In the genomic region with DNA sequence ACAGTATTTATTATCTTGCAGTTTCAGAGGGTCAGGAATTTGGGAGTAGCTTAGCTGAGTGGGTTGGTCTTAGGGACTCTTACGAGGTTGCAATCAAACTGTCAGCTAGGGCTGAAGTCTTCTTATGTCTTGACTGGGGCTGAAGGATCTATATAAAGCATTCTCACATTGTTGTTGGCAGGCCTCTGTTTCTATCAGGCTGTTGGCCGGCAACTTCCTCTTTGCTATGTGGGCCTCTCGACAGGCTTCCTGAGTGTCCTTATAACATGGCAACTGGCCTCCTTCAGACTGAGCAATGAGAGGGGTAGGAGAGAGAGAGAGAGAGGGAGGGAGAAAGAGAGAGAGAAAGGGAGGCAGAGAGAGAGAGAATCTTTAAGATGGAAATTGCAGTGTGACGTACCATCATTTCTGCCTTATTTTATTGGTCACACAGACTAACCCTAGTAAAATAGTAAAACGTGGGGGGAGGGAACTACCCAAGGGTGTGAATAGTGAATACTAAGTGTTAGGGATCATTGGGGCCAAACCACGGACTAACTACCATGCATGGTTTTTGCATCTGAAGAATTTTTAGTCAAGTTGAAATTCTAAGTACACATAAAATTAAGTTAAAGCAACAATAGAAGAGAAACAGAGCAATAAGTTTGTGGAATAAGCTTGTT, we compare ENCODE assay signal across 8 cellular contexts. TPM values are rescaled to one million over a fixed set of nuclear protein-coding genes. Genes with fewer than 3 reads are reported as not detected.
DNase-seq lines count a peak whose midpoint lies in the region; ATAC-seq and TF ChIP-seq lines count a peak whose summit lies in the region.

No MANE protein-coding gene starts in this region.

- no peaks in the 10 kb centered on the region for H3K9me3 ChIP-seq in esophagus muscularis mucosa
- no peaks in the 10 kb centered on the region for H3K9me3 ChIP-seq in sigmoid colon

- intact Hi-C loops in esophagus muscularis mucosa (cut with DNase I) (loop anchor here (5.0 kb wide), 1 partner anchor 183 kb away; a partner anchor contains a TSS), sigmoid colon (cut with DNase I) (no loop called here)

- DNase-seq in esophagus muscularis mucosa (ENCODE audit: extremely low spot score): no peak
- DNase-seq in sigmoid colon: peak; percentile 71
- DNase-seq in stimulated activated naive CD4-positive, alpha-beta T cell treated with Interleukin-2 at 50 U/mL for 16 hours (lab: John Stamatoyannopoulos, UW): no peak
- DNase-seq in type B pancreatic cell (ENCODE audit: extremely low spot score, unreplicated experiment): no peak
- DNase-seq in GM13976 (ENCODE audit: low spot score): no peak
- DNase-seq in middle frontal gyrus (ENCODE audit: extremely low spot score, low spot score): no peak

- H3K27me3 Mint-ChIP-seq in type B pancreatic cell: no peaks in the 10 kb centered on the region

- WGBS in esophagus muscularis mucosa: 31% methylated on average over 6 of the region's 6 CpGs
- 46 to 65% methylated on average over 6 of the region's 6 CpGs for whole genome bisulfite sequencing in sigmoid colon, 2 donors

- H3K4me1 Mint-ChIP-seq in type B pancreatic cell (ENCODE audit: unreplicated experiment): peaks cover 8% of the 10 kb centered on the region

- H3K27ac ChIP-seq in esophagus muscularis mucosa (replicated peaks in 1 of 4) (peak overlapping the region; percentile 63 to 74 (median 66)), sigmoid colon (peak overlapping the region; percentile 51 to 79 (median 76))

- in situ Hi-C loops in GM13976 (cut with MboI; ENCODE audit: low sequenced_read_pairs, unreplicated experiment): no loop called here

- no peaks in the 10 kb centered on the region for H3K36me3 Mint-ChIP-seq in type B pancreatic cell

- TF ChIP-seq EP300 in esophagus muscularis mucosa (IDR thresholded peaks at IDR 0.05) (no peak), sigmoid colon (IDR thresholded peaks at IDR 0.05) (no peak)

- H3K9me3 Mint-ChIP-seq in type B pancreatic cell: peaks cover 4% of the 10 kb centered on the region

- no peaks in the 10 kb centered on the region for H3K36me3 ChIP-seq in esophagus muscularis mucosa
- no peaks in the 10 kb centered on the region for H3K36me3 ChIP-seq in sigmoid colon

- H3K27me3 ChIP-seq in esophagus muscularis mucosa (no peaks in the 10 kb centered on the region), sigmoid colon (no peaks in the 10 kb centered on the region)

- ATAC-seq in GM19395 (IDR thresholded peaks at IDR 0.05; ENCODE audit: unreplicated experiment): peak; percentile 93
- ATAC-seq in HG03460 (IDR thresholded peaks at IDR 0.05; ENCODE audit: unreplicated experiment): peak; percentile 88

- TF ChIP-seq POLR2A in esophagus muscularis mucosa (IDR thresholded peaks at IDR 0.05; ENCODE audit: low read depth): no peak
- no peak for TF ChIP-seq POLR2A in sigmoid colon (IDR thresholded peaks at IDR 0.05)

- peak overlapping the region in 2 of 4 donors; percentile 1 to 35 for H3K4me3 ChIP-seq in esophagus muscularis mucosa
- H3K4me3 ChIP-seq in sigmoid colon: no peak overlapping the region

- TF ChIP-seq CTCF in esophagus muscularis mucosa (IDR thresholded peaks at IDR 0.05) (no peak), sigmoid colon (IDR thresholded peaks at IDR 0.05) (no peak), type B pancreatic cell (conservative IDR thresholded peaks at IDR 0.05) (no peak), GM13976 (IDR thresholded peaks at IDR 0.05; ENCODE audit: borderline replicate concordance, control extremely low read depth, extremely low read depth, insufficient read depth, missing control alignments) (no peak)

- H3K4me3 Mint-ChIP-seq in type B pancreatic cell: no peak overlapping the region

- H3K4me1 ChIP-seq in esophagus muscularis mucosa: peaks cover 29 to 80% (median 80%) of the 10 kb centered on the region in 4 donors
- H3K4me1 ChIP-seq in sigmoid colon: peaks cover 0 to 97% (median 60%) of the 10 kb centered on the region in 4 donors

- no peak overlapping the region for H3K27ac Mint-ChIP-seq in type B pancreatic cell

RNA-seq across cellular contexts. Expression of a gene that starts 16.1 kb away (rescaled TPM):
- total RNA-seq in esophagus muscularis mucosa (100 to 1,000 TPM in 1 of 4 donors, 10 to 100 TPM in 3; 53.5 to 106 (median 64.0) TPM), sigmoid colon (100 to 1,000 TPM; 105 to 133 (median 110) TPM), type B pancreatic cell (ENCODE audit: low replicate concordance) (3.0 and 7.8 TPM in 2 replicates)
- polyA plus RNA-seq in sigmoid colon: 10 to 100 TPM in 2 of 3 donors, 1 to 10 TPM in 1; 5.1 to 15.6 (median 11.9) TPM
